Comparison of ENCODE assay signal across 36 cellular contexts in genomic region chr2:164655336-164655735, GRCh38. TPM values are rescaled to one million over a fixed set of nuclear protein-coding genes. Genes with fewer than 3 reads are reported as not detected.
DNase-seq lines count a peak whose midpoint lies in the region; ATAC-seq and TF ChIP-seq lines count a peak whose summit lies in the region.
"Had no signal": no experiment of that assay in that cellular context is flagged by ENCODE, and none has a peak within 500 bp of the region (broad histone marks: within the 10 kb centered on the region; RNA-seq: fewer than 3 reads in every experiment).

No MANE protein-coding gene starts in this region.

- in situ Hi-C loops in mammary epithelial cell (cut with MboI; ENCODE audit: low sequenced_read_pairs in 2 of 2), result no loop called here

- peaks cover 10% of the 10 kb centered on the region for H3K9me3 Mint-ChIP-seq in neural progenitor cell
- H3K9me3 Mint-ChIP-seq: activated CD4-positive, alpha-beta T cell treated with anti-CD3 and anti-CD28 coated beads, Interleukin-2, amount 10 ng/mL, durations not matched to agents 7 days and 5 days had no signal

- H3K4me1 ChIP-seq in mammary epithelial cell (ENCODE audit: insufficient read depth, low read length) (peaks cover 32% of the 10 kb centered on the region), foreskin keratinocyte (peaks cover 4% of the 10 kb centered on the region), neural progenitor cell (peaks cover 4% of the 10 kb centered on the region), ovary (ENCODE audit: insufficient read depth) (no peaks in the 10 kb centered on the region)
- H3K4me1 ChIP-seq: gastroesophageal sphincter, parathyroid adenoma, Peyer's patch, right atrium auricular region, upper lobe of left lung had no signal

- no peak for TF ChIP-seq POLR2A in ovary (IDR thresholded peaks at IDR 0.05)

- H3K9ac ChIP-seq in mammary epithelial cell (ENCODE audit: insufficient read depth, low read length) (peak overlapping the region; percentile 42), neural progenitor cell (no peak overlapping the region)
- H3K9ac ChIP-seq: parathyroid adenoma had no signal

- no peaks in the 10 kb centered on the region for H3K36me3 ChIP-seq in mammary epithelial cell (ENCODE audit: insufficient read depth, low read length)
- no peaks in the 10 kb centered on the region for H3K36me3 ChIP-seq in neural progenitor cell
- no peaks in the 10 kb centered on the region for H3K36me3 ChIP-seq in ovary
- H3K36me3 ChIP-seq: Peyer's patch, right atrium auricular region, upper lobe of left lung had no signal

- no peak for TF ChIP-seq EP300 in ovary (IDR thresholded peaks at IDR 0.05)

- BruUV-seq in mammary epithelial cell (replicated peaks; lab: Mats Ljungman, UMichigan), result no TSS peak

- peak; percentile 77 for ATAC-seq in foreskin keratinocyte
- ATAC-seq in Right ventricle myocardium inferior, result no peak
- ATAC-seq: gastroesophageal sphincter; left cardiac atrium; stimulated activated naive B cell treated with anti-CD40 and anti-IgM and Interleukin-4, amounts not matched to agents 10 μg/mL and 1 μg/mL and 100 μg/mL, for 72 hours; T-cell had no signal

- H3K27me3 Mint-ChIP-seq in neural progenitor cell (ENCODE audit: insufficient read depth, low read depth), result no peaks in the 10 kb centered on the region
- H3K27me3 Mint-ChIP-seq: activated B cell treated with CpG ODN at 0.5 μM for 24 hours; activated CD4-positive, alpha-beta T cell treated with anti-CD3 and anti-CD28 coated beads, Interleukin-2, amount 10 ng/mL, durations not matched to agents 7 days and 5 days; activated T-cell treated with anti-CD3 and anti-CD28 coated beads, Interleukin-2, amount 50 U/mL, for 24 hours; CD4-positive, alpha-beta T cell; stimulated activated naive B cell treated with anti-CD40 and anti-IgM and Interleukin-4, amounts not matched to agents 10 μg/mL and 1 μg/mL and 100 μg/mL, for 72 hours; T-cell had no signal

- no peak overlapping the region for H3K27ac Mint-ChIP-seq in neural progenitor cell
- H3K27ac Mint-ChIP-seq: activated B cell treated with CpG ODN at 0.5 μM for 24 hours; activated CD4-positive, alpha-beta T cell treated with anti-CD3 and anti-CD28 coated beads, Interleukin-2, amount 10 ng/mL, durations not matched to agents 7 days and 5 days; activated naive CD8-positive, alpha-beta T cell; activated T-cell treated with anti-CD3 and anti-CD28 coated beads, Interleukin-2, amount 50 U/mL, for 24 hours; CD4-positive, alpha-beta T cell; nephron; stimulated activated naive B cell treated with anti-CD40 and anti-IgM and Interleukin-4, amounts not matched to agents 10 μg/mL and 1 μg/mL and 100 μg/mL, for 72 hours; T-cell had no signal

- H3K4me3 ChIP-seq in mammary epithelial cell (replicated peaks in 1 of 3; ENCODE audit: insufficient read depth in 1 of 3, low read depth in 2 of 3, low read length in 3 of 3), result no peak overlapping the region
- no peak overlapping the region for H3K4me3 ChIP-seq in neural progenitor cell
- H3K4me3 ChIP-seq in ovary, result no peak overlapping the region
- H3K4me3 ChIP-seq: esophagus squamous epithelium, gastroesophageal sphincter, Peyer's patch, right atrium auricular region, upper lobe of left lung had no signal

- no peak overlapping the region for H3K4me3 Mint-ChIP-seq in neural progenitor cell
- H3K4me3 Mint-ChIP-seq: activated B cell treated with CpG ODN at 0.5 μM for 24 hours; activated CD4-positive, alpha-beta T cell treated with anti-CD3 and anti-CD28 coated beads, Interleukin-2, amount 10 ng/mL, durations not matched to agents 7 days and 5 days; activated naive CD8-positive, alpha-beta T cell; activated T-cell treated with anti-CD3 and anti-CD28 coated beads, Interleukin-2, amount 50 U/mL, for 24 hours; CD4-positive, alpha-beta T cell; nephron; stimulated activated naive B cell treated with anti-CD40 and anti-IgM and Interleukin-4, amounts not matched to agents 10 μg/mL and 1 μg/mL and 100 μg/mL, for 72 hours; T-cell had no signal

- no peaks in the 10 kb centered on the region for H4K20me1 ChIP-seq in mammary epithelial cell (ENCODE audit: insufficient read depth, low read length)
- no peaks in the 10 kb centered on the region for H4K20me1 ChIP-seq in neural progenitor cell (ENCODE audit: low read depth)

- peak overlapping the region; percentile 83 for H3K27ac ChIP-seq in mammary epithelial cell (ENCODE audit: insufficient read depth, low read depth, low read length)
- H3K27ac ChIP-seq in foreskin keratinocyte, result peak overlapping the region; percentile 41
- no peak overlapping the region for H3K27ac ChIP-seq in neural progenitor cell
- H3K27ac ChIP-seq in ovary, result no peak overlapping the region
- H3K27ac ChIP-seq: esophagus squamous epithelium, gastroesophageal sphincter, parathyroid adenoma, Peyer's patch, right atrium auricular region, upper lobe of left lung had no signal

- H3K27me3 ChIP-seq in mammary epithelial cell (ENCODE audit: insufficient read depth, low read length) (no peaks in the 10 kb centered on the region), foreskin keratinocyte (no peaks in the 10 kb centered on the region), neural progenitor cell (no peaks in the 10 kb centered on the region), ovary (no peaks in the 10 kb centered on the region)
- H3K27me3 ChIP-seq: esophagus squamous epithelium, gastroesophageal sphincter, Peyer's patch, right atrium auricular region, upper lobe of left lung had no signal

- peaks cover 4% of the 10 kb centered on the region for H3K36me3 Mint-ChIP-seq in neural progenitor cell
- H3K36me3 Mint-ChIP-seq: activated naive CD8-positive, alpha-beta T cell; T-cell had no signal

- peak overlapping the region; percentile 22 for H3K4me2 ChIP-seq in mammary epithelial cell (ENCODE audit: insufficient read depth, low read depth, low read length)
- no peak overlapping the region for H3K4me2 ChIP-seq in neural progenitor cell

- H3K9me3 ChIP-seq in mammary epithelial cell (replicated peaks; ENCODE audit: insufficient read depth, low read length) (peaks cover 5% of the 10 kb centered on the region), neural progenitor cell (ENCODE audit: low read depth) (no peaks in the 10 kb centered on the region), ovary (no peaks in the 10 kb centered on the region)
- H3K9me3 ChIP-seq: Peyer's patch had no signal

- intact Hi-C loops in mammary epithelial cell (cut with micrococcal nuclease), result loop anchor here (1.0 to 5.0 kb wide), 2 partner anchors 33 to 95 kb away; partner anchors contain the start of gene GRB14
- intact Hi-C loops in Right ventricle myocardium inferior (cut with DNase I), result no loop called here
- intact Hi-C loops in ovary (cut with DNase I), result no loop called here

- no peaks in the 10 kb centered on the region for H3F3A ChIP-seq in neural progenitor cell (ENCODE audit: low read depth)

- CTCF ChIA-PET in mammary epithelial cell (lab: Charles Lee; ENCODE audit: low non-redundant PET), result no interaction called here

- dilution Hi-C loops in mammary epithelial cell (cut with HindIII; ENCODE audit: low sequenced_read_pairs), result no loop called here

- no peak overlapping the region for H2AFZ ChIP-seq in mammary epithelial cell (ENCODE audit: low read depth, low read length)
- no peak overlapping the region for H2AFZ ChIP-seq in neural progenitor cell (replicated peaks)
- H2AFZ ChIP-seq: parathyroid adenoma had no signal

- TF ChIP-seq CTCF in mammary epithelial cell (conservative IDR thresholded peaks at IDR 0.05 in 1 of 2, IDR thresholded peaks at IDR 0.05 in 1 of 2; ENCODE audit: extremely low read depth in 1 of 2, insufficient read depth in 1 of 2, low read depth in 1 of 2, low read length in 2 of 2) (no peak), foreskin keratinocyte (conservative IDR thresholded peaks at IDR 0.05) (no peak), neural progenitor cell (IDR thresholded peaks at IDR 0.05) (no peak), ovary (IDR thresholded peaks at IDR 0.05) (no peak)

- H3K79me2 ChIP-seq in mammary epithelial cell (ENCODE audit: insufficient read depth, low read length) (no peaks in the 10 kb centered on the region), neural progenitor cell (ENCODE audit: low read depth) (no peaks in the 10 kb centered on the region)
- H3K79me2 ChIP-seq: parathyroid adenoma had no signal

- no peaks in the 10 kb centered on the region for H3K4me1 Mint-ChIP-seq in neural progenitor cell
- H3K4me1 Mint-ChIP-seq: activated B cell treated with CpG ODN at 0.5 μM for 24 hours; activated CD4-positive, alpha-beta T cell treated with anti-CD3 and anti-CD28 coated beads, Interleukin-2, amount 10 ng/mL, durations not matched to agents 7 days and 5 days; nephron; stimulated activated naive B cell treated with anti-CD40 and anti-IgM and Interleukin-4, amounts not matched to agents 10 μg/mL and 1 μg/mL and 100 μg/mL, for 72 hours; T-cell had no signal

- DNase-seq in A172 (ENCODE audit: low spot score) (peak; percentile 8), NCI-H226 (peak; percentile 27), mammary epithelial cell (peak; percentile 94), foreskin keratinocyte (peak; percentile 59 to 67), neural progenitor cell (ENCODE audit: low spot score) (no peak), Right ventricle myocardium inferior (ENCODE audit: missing footprints) (no peak), ovary (no peak), NCI-H82 (lab: John Stamatoyannopoulos, UW) (no peak)
- DNase-seq: 8988T; activated B cell treated with CpG ODN at 0.5 μM for 24 hours; activated CD4-positive, alpha-beta T cell treated with anti-CD3 and anti-CD28 coated beads, Interleukin-2, amount 10 ng/mL, durations not matched to agents 7 days and 5 days; activated effector memory CD4-positive, alpha-beta T cell treated with anti-CD3 and anti-CD28 coated beads, Interleukin-2, amount 50 U/mL, for 16 hours; activated T-cell treated with anti-CD3 and anti-CD28 coated beads, Interleukin-2, amount 50 U/mL, for 24 hours; anterior cingulate cortex; caudate nucleus; CD4-positive, alpha-beta T cell; cortex of kidney; DMS 273 treated with DMSO at 0.1 percent for 48 hours; effector memory CD4-positive, alpha-beta T cell; esophagus squamous epithelium; KBM-7; left cardiac atrium; NCI-H1417 treated with DMSO at 0.1 percent for 48 hours; NCI-H2029 treated with DMSO at 0.1 percent for 48 hours; NCI-H526 treated with DMSO at 0.1 percent for 48 hours; Peyer's patch; small intestine; stimulated activated naive B cell treated with anti-CD40 and anti-IgM and Interleukin-4, amounts not matched to agents 10 μg/mL and 1 μg/mL and 100 μg/mL, for 72 hours; substantia nigra; T-cell; upper lobe of left lung had no signal

RNA-seq across cellular contexts. Expression of gene GRB14, which starts 34.1 kb away (rescaled TPM):
- 0.10 and 0.17 TPM in 2 replicates for total RNA-seq in A172 (2014; rRNA removed; shearing (Covaris generic))
- 1 to 10 TPM; 7.3 to 9.8 TPM for total RNA-seq in mammary epithelial cell
- polyA plus RNA-seq in mammary epithelial cell, result 3.8 TPM
- polyA minus RNA-seq in mammary epithelial cell, result 27.6 TPM
- 2.4 and 2.6 TPM in 2 replicates for total RNA-seq in foreskin keratinocyte
- polyA plus RNA-seq in foreskin keratinocyte, result 1.5 and 2.5 TPM in 2 replicates
- 3.4 and 4.5 TPM in 2 replicates for total RNA-seq in neural progenitor cell (ENCODE audit: low replicate concordance)
- total RNA-seq in Right ventricle myocardium inferior, result 22.1 TPM
- 10 to 100 TPM in 4 of 7 donors, 1 to 10 TPM in 3; 4.5 to 33.6 (median 10.0) TPM for total RNA-seq in ovary
- polyA plus RNA-seq in ovary, result 10 to 100 TPM; 14.7 to 45.6 TPM
- total RNA-seq: activated B cell treated with CpG ODN at 0.5 μM for 24 hours; activated CD4-positive, alpha-beta T cell treated with anti-CD3 and anti-CD28 coated beads, Interleukin-2, amount 10 ng/mL, durations not matched to agents 7 days and 5 days; CD4-positive, alpha-beta T cell; T-cell had no signal

Comparison
In these comparisons a context has a peak if more than half of its experiments do, and no peak if none do; other contexts are left out.
1. DNase-seq: peak in A172 (single experiment), NCI-H226 (single experiment), mammary epithelial cell (single experiment) and foreskin keratinocyte (2 of 2); none in neural progenitor cell (single experiment), Right ventricle myocardium inferior (single experiment), ovary (0 of 5) and NCI-H82 (single experiment).
2. H3K27ac ChIP-seq: peak in mammary epithelial cell (single experiment) and foreskin keratinocyte (single experiment); none in neural progenitor cell (single experiment) and ovary (0 of 2).